In the genomic region with DNA sequence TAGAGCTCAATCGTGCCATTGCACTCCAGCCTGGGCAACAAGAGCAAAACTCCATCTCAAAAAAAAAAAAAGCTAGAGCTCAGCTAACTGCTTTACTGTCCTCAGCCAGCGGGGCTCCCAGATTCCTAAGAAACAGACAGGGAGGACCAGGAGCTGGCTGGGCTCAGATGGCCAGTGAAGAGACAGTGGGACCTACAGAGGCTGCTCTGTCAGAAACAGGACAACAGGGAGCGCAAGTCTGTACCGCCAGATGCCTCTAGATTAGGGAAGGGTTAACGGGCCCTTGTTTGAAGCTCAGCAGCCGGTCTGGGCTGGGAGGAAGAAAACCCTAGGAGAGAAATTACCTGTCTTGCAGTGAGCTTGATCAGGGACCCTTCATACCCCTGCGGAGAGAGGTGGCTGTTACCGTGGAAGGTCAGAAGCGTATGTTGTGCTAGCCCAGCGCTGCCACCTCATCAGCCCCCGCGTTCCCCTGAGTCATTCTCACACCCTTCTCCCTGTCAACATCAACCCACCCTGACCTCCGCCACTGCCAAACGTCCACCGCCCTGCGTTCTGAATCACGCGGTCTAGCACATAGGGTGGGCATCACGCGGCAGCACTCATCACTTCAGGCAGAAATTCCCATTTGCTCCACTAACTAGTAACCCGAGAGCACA, we compare ENCODE assay signal across 1 cellular context.
TF ChIP-seq lines count a peak whose summit lies in the region.

No MANE protein-coding gene starts in this region.

TF ChIP-seq in K562, 482 proteins besides CTCF, POLR2A, EP300 and RAD21 (continued from another document and continues in another):
- TF ChIP-seq, protein P1, sequence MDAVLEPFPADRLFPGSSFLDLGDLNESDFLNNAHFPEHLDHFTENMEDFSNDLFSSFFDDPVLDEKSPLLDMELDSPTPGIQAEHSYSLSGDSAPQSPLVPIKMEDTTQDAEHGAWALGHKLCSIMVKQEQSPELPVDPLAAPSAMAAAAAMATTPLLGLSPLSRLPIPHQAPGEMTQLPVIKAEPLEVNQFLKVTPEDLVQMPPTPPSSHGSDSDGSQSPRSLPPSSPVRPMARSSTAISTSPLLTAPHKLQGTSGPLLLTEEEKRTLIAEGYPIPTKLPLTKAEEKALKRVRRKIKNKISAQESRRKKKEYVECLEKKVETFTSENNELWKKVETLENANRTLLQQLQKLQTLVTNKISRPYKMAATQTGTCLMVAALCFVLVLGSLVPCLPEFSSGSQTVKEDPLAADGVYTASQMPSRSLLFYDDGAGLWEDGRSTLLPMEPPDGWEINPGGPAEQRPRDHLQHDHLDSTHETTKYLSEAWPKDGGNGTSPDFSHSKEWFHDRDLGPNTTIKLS (IDR thresholded peaks at IDR 0.05; ENCODE audit: borderline replicate concordance, low read depth): peak; percentile 81
- TF ChIP-seq, protein P2, sequence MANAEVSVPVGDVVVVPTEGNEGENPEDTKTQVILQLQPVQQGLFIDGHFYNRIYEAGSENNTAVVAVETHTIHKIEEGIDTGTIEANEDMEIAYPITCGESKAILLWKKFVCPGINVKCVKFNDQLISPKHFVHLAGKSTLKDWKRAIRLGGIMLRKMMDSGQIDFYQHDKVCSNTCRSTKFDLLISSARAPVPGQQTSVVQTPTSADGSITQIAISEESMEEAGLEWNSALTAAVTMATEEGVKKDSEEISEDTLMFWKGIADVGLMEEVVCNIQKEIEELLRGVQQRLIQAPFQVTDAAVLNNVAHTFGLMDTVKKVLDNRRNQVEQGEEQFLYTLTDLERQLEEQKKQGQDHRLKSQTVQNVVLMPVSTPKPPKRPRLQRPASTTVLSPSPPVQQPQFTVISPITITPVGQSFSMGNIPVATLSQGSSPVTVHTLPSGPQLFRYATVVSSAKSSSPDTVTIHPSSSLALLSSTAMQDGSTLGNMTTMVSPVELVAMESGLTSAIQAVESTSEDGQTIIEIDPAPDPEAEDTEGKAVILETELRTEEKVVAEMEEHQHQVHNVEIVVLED (CRISPR knock-in tag; IDR thresholded peaks at IDR 0.05): no peak
- TF ChIP-seq MTA2 (IDR thresholded peaks at IDR 0.05; ENCODE audit: low read depth) (no peak), U2AF2 (optimal IDR thresholded peaks at IDR 0.05; ENCODE audit: low read depth, low read length) (no peak), ZNF707 (CRISPR knock-in tag; conservative IDR thresholded peaks at IDR 0.05) (no peak), EHMT2 (IDR thresholded peaks at IDR 0.05) (no peak), TEAD4 (IDR thresholded peaks at IDR 0.05; ENCODE audit: low read length) (no peak), TEAD4 (CRISPR knock-in tag; IDR thresholded peaks at IDR 0.05; ENCODE audit: borderline replicate concordance) (no peak), SLC30A9 (CRISPR knock-in tag; IDR thresholded peaks at IDR 0.05) (no peak), NCOR1 (IDR thresholded peaks at IDR 0.05) (no peak), ZNF124 (CRISPR knock-in tag; IDR thresholded peaks at IDR 0.05) (no peak), MAFF (IDR thresholded peaks at IDR 0.05; ENCODE audit: low read length) (peak; percentile 22; the same call in 1 of the 2 replicates), ZNF584 (CRISPR knock-in tag; IDR thresholded peaks at IDR 0.05; ENCODE audit: low read depth) (no peak), ARNT (IDR thresholded peaks at IDR 0.05) (no peak), ZSCAN29 (IDR thresholded peaks at IDR 0.05) (no peak), MCM3 (IDR thresholded peaks at IDR 0.05) (no peak), GTF2A2 (tag; IDR thresholded peaks at IDR 0.05) (no peak), LARP7 (IDR thresholded peaks at IDR 0.05) (no peak), CXXC5 (CRISPR knock-in tag; IDR thresholded peaks at IDR 0.05) (peak; percentile 22; the same call in 1 of the 2 replicates), RBM39 (optimal IDR thresholded peaks at IDR 0.05; ENCODE audit: low read depth, low read length) (no peak), ZC3H11A (IDR thresholded peaks at IDR 0.05; ENCODE audit: low read depth, low read length) (no peak), RHOXF2B (CRISPR knock-in tag; conservative IDR thresholded peaks at IDR 0.05) (no peak)
- TF ChIP-seq, protein P3, sequence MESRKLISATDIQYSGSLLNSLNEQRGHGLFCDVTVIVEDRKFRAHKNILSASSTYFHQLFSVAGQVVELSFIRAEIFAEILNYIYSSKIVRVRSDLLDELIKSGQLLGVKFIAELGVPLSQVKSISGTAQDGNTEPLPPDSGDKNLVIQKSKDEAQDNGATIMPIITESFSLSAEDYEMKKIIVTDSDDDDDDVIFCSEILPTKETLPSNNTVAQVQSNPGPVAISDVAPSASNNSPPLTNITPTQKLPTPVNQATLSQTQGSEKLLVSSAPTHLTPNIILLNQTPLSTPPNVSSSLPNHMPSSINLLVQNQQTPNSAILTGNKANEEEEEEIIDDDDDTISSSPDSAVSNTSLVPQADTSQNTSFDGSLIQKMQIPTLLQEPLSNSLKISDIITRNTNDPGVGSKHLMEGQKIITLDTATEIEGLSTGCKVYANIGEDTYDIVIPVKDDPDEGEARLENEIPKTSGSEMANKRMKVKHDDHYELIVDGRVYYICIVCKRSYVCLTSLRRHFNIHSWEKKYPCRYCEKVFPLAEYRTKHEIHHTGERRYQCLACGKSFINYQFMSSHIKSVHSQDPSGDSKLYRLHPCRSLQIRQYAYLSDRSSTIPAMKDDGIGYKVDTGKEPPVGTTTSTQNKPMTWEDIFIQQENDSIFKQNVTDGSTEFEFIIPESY (CRISPR knock-in tag; IDR thresholded peaks at IDR 0.05): peak; percentile 99
- TF ChIP-seq, protein P4, sequence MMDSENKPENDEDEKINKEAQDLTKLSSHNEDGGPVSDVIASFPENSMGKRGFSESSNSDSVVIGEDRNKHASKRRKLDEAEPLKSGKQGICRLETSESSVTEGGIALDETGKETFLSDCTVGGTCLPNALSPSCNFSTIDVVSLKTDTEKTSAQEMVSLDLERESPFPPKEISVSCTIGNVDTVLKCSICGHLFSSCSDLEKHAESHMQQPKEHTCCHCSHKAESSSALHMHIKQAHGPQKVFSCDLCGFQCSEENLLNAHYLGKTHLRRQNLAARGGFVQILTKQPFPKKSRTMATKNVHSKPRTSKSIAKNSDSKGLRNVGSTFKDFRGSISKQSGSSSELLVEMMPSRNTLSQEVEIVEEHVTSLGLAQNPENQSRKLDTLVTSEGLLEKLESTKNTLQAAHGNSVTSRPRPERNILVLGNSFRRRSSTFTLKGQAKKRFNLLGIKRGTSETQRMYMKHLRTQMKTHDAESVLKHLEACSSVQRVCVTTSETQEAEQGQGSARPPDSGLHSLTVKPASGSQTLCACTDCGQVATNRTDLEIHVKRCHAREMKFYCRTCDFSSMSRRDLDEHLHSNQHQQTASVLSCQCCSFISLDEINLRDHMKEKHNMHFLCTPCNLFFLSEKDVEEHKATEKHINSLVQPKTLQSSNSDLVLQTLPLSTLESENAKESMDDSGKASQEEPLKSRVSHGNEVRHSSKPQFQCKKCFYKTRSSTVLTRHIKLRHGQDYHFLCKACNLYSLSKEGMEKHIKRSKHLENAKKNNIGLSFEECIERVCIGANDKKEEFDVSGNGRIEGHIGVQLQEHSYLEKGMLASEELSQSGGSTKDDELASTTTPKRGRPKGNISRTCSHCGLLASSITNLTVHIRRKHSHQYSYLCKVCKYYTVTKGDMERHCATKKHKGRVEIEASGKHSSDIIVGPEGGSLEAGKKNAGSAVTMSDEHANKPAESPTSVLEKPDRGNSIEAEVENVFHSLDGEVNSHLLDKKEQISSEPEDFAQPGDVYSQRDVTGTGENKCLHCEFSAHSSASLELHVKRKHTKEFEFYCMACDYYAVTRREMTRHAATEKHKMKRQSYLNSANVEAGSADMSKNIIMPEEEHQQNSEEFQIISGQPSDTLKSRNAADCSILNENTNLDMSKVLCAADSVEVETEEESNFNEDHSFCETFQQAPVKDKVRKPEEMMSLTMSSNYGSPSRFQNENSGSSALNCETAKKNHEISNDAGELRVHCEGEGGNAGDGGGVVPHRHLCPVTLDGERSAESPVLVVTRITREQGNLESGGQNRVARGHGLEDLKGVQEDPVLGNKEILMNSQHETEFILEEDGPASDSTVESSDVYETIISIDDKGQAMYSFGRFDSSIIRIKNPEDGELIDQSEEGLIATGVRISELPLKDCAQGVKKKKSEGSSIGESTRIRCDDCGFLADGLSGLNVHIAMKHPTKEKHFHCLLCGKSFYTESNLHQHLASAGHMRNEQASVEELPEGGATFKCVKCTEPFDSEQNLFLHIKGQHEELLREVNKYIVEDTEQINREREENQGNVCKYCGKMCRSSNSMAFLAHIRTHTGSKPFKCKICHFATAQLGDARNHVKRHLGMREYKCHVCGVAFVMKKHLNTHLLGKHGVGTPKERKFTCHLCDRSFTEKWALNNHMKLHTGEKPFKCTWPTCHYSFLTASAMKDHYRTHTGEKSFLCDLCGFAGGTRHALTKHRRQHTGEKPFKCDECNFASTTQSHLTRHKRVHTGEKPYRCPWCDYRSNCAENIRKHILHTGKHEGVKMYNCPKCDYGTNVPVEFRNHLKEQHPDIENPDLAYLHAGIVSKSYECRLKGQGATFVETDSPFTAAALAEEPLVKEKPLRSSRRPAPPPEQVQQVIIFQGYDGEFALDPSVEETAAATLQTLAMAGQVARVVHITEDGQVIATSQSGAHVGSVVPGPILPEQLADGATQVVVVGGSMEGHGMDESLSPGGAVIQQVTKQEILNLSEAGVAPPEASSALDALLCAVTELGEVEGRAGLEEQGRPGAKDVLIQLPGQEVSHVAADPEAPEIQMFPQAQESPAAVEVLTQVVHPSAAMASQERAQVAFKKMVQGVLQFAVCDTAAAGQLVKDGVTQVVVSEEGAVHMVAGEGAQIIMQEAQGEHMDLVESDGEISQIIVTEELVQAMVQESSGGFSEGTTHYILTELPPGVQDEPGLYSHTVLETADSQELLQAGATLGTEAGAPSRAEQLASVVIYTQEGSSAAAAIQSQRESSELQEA (IDR thresholded peaks at IDR 0.05; ENCODE audit: low read depth): no peak
- TF ChIP-seq, protein P5, sequence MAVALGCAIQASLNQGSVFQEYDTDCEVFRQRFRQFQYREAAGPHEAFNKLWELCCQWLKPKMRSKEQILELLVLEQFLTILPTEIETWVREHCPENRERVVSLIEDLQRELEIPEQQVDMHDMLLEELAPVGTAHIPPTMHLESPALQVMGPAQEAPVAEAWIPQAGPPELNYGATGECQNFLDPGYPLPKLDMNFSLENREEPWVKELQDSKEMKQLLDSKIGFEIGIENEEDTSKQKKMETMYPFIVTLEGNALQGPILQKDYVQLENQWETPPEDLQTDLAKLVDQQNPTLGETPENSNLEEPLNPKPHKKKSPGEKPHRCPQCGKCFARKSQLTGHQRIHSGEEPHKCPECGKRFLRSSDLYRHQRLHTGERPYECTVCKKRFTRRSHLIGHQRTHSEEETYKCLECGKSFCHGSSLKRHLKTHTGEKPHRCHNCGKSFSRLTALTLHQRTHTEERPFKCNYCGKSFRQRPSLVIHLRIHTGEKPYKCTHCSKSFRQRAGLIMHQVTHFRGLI (CRISPR knock-in tag; IDR thresholded peaks at IDR 0.05): no peak
- TF ChIP-seq, protein P6, sequence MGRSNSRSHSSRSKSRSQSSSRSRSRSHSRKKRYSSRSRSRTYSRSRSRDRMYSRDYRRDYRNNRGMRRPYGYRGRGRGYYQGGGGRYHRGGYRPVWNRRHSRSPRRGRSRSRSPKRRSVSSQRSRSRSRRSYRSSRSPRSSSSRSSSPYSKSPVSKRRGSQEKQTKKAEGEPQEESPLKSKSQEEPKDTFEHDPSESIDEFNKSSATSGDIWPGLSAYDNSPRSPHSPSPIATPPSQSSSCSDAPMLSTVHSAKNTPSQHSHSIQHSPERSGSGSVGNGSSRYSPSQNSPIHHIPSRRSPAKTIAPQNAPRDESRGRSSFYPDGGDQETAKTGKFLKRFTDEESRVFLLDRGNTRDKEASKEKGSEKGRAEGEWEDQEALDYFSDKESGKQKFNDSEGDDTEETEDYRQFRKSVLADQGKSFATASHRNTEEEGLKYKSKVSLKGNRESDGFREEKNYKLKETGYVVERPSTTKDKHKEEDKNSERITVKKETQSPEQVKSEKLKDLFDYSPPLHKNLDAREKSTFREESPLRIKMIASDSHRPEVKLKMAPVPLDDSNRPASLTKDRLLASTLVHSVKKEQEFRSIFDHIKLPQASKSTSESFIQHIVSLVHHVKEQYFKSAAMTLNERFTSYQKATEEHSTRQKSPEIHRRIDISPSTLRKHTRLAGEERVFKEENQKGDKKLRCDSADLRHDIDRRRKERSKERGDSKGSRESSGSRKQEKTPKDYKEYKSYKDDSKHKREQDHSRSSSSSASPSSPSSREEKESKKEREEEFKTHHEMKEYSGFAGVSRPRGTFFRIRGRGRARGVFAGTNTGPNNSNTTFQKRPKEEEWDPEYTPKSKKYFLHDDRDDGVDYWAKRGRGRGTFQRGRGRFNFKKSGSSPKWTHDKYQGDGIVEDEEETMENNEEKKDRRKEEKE (IDR thresholded peaks at IDR 0.05; ENCODE audit: borderline replicate concordance in 1 of 2, control insufficient read depth in 1 of 2, low read depth in 2 of 2, low read length in 1 of 2): no peak
